ENCODE assay signal across 8 cellular contexts in genomic region chr7:18866359-18867036, GRCh38.
DNase-seq lines count a peak whose midpoint lies in the region; ATAC-seq and TF ChIP-seq lines count a peak whose summit lies in the region.
"Had no signal": no experiment of that assay in that cellular context is flagged by ENCODE, and none has a peak within 500 bp of the region (broad histone marks: within the 10 kb centered on the region; RNA-seq: fewer than 3 reads in every experiment).

No MANE protein-coding gene starts in this region.

- H3K36me3 ChIP-seq in aorta (ENCODE audit: control insufficient read depth in 1 of 2, insufficient read depth in 2 of 2, low read length in 1 of 2), result peaks cover 0 to 2% of the 10 kb centered on the region in 2 donors
- H3K36me3 ChIP-seq in Caco-2 (ENCODE audit: control insufficient read depth, insufficient read depth, low read length), result no peaks in the 10 kb centered on the region

- no TSS peak for BruUV-seq in Caco-2 (replicated peaks; lab: Mats Ljungman, UMichigan)

- no peak overlapping the region for H3K4me3 Mint-ChIP-seq in Caco-2 (ENCODE audit: unreplicated experiment)
- H3K4me3 Mint-ChIP-seq: neural crest cell had no signal

- CTCF ChIA-PET in Caco-2 (lab: Charles Lee), result no interaction called here

- H3K9me3 Mint-ChIP-seq in Caco-2 (ENCODE audit: unreplicated experiment), result no peaks in the 10 kb centered on the region
- H3K9me3 Mint-ChIP-seq: neural crest cell had no signal

- H3K27me3 ChIP-seq in aorta (ENCODE audit: control insufficient read depth in 1 of 2, insufficient read depth in 2 of 2, low read length in 1 of 2) (no peaks in the 10 kb centered on the region), Caco-2 (replicated peaks; ENCODE audit: control insufficient read depth, insufficient read depth, low read length) (no peaks in the 10 kb centered on the region; the same call in 1 of the 2 replicates)

- H3K27ac Mint-ChIP-seq in Caco-2 (ENCODE audit: unreplicated experiment), result no peak overlapping the region

- ATAC-seq in GM18861 (IDR thresholded peaks at IDR 0.05; ENCODE audit: unreplicated experiment) (peak; percentile 91), HG02759 (IDR thresholded peaks at IDR 0.05; ENCODE audit: unreplicated experiment) (peak; percentile 92), aorta (ENCODE audit: low FRiP score) (peak; percentile 91)

- H3K4me3 ChIP-seq in aorta (ENCODE audit: low read length in 2 of 2) (no peak overlapping the region), Caco-2 (ENCODE audit: low read depth, low read length) (no peak overlapping the region)

- H3K36me3 Mint-ChIP-seq in Caco-2 (ENCODE audit: insufficient read depth, unreplicated experiment), result no peaks in the 10 kb centered on the region

- peaks cover 0 to 4% of the 10 kb centered on the region in 2 donors for H3K4me1 ChIP-seq in aorta (ENCODE audit: control insufficient read depth in 1 of 2, insufficient read depth in 2 of 2, low read length in 2 of 2)
- H3K4me1 ChIP-seq in Caco-2, result no peaks in the 10 kb centered on the region

- intact Hi-C loops in aorta (cut with DNase I), result no loop called here
- intact Hi-C loops in Caco-2 (cut with micrococcal nuclease; ENCODE audit: unreplicated experiment), result no loop called here

- H3K27ac ChIP-seq in aorta (ENCODE audit: low read depth in 1 of 2, low read length in 2 of 2), result no peak overlapping the region

- POLR2A ChIA-PET in Caco-2 (lab: Charles Lee), result no interaction called here

- no peak for TF ChIP-seq CTCF in Caco-2 (IDR thresholded peaks at IDR 0.05; ENCODE audit: insufficient read depth in 1 of 2, low read depth in 1 of 2, low read length in 1 of 2, severe bottlenecking in 1 of 2, unreplicated experiment in 1 of 2)

- 24 to 28% methylated on average over 4 of the region's 4 CpGs for WGBS in aorta, 2 donors

- H3K4me1 Mint-ChIP-seq in Caco-2 (ENCODE audit: low read depth, unreplicated experiment), result no peaks in the 10 kb centered on the region
- H3K4me1 Mint-ChIP-seq: neural crest cell had no signal

- H3K9me3 ChIP-seq in aorta (ENCODE audit: control insufficient read depth, low read length) (no peaks in the 10 kb centered on the region), Caco-2 (no peaks in the 10 kb centered on the region)

- H3K27me3 Mint-ChIP-seq in Caco-2 (ENCODE audit: insufficient read depth, unreplicated experiment), result peaks cover 6% of the 10 kb centered on the region

- DNase-seq in RPMI7951 (ENCODE audit: low read depth) (peak; percentile 98), glomerular visceral epithelial cell (ENCODE audit: extremely low spot score) (peak; percentile 68), aorta (peak in 1 of 2 donors; percentile 81), NCI-H1105 (lab: John Stamatoyannopoulos, UW) (no peak), Caco-2 (no peak)

Comparison
In these comparisons a context has a peak if more than half of its experiments do, and no peak if none do; other contexts are left out.
1. DNase-seq: peak in RPMI7951 (single experiment) and glomerular visceral epithelial cell (single experiment); none in NCI-H1105 (single experiment) and Caco-2 (0 of 2).
2. Peak in every context shown above with its lines, with median percentiles within 50 percentile points of each other: ATAC-seq.